8 cellular contexts compared by ENCODE assay signal in the genomic region with DNA sequence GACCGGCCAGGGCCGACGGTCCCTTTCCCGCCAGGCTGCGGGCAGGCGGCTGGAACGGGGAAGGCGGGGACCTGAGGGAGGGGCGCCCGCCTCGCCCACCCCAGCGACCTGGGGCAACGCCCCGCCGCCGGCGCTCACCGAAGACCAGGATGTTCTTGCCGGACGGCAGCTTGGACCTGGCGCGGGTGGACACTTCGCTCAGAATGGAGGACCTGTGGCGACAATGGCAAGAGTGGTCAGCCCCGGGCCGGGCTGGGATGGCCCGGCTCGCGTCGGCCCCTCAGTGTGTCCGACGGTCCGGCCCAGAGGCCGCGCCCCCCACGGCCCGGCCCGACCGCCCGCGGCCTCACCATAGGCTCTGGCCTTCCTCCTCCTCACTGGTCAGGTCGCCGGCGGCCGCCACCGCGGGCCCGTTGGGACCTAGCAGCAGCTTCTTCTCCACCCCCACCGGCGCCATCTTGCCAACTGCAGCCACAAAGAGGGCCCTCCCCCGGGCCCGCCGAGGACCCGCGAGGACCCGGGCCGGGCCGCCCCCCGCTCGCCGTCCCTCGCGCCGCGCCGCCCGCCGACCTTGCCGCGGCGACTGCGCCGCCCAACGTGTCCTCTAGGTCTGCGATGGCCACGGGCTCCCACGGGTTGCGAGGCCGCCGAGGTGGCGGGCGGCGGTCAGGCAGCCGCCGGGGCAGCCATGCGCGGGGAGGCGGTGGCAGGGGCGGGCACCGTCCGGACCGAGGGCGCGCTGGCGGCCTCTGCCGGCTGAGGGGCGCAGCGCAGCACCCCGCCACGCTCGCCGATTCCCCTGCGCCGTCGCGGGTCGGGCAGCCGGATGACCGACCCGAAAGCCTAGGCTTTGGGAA. TPM values are rescaled to one million over a fixed set of nuclear protein-coding genes. Genes with fewer than 3 reads are reported as not detected.
DNase-seq lines count a peak whose midpoint lies in the region; ATAC-seq and TF ChIP-seq lines count a peak whose summit lies in the region.

DYNC1LI2 (minus strand) TSS at position 475 of the 857 bp plus-strand sequence; CDS start at position 457, 18 bp downstream.

- peak within 1 kb of the TSS; percentile 99 for H3K27ac ChIP-seq in lung (ENCODE audit: low read depth in 1 of 2, low read length in 1 of 2)

- H3K9me3 ChIP-seq in lung (ENCODE audit: control insufficient read depth in 2 of 2, insufficient read depth in 1 of 2, low read length in 1 of 2): no peaks in the 10 kb centered on the region

- no peak for DNase-seq in BJ (ENCODE audit: low read depth)
- peak; percentile 29 for DNase-seq in NCI-H774 (lab: John Stamatoyannopoulos, UW)
- peak; percentile 50 to 71 for DNase-seq in activated CD8-positive, alpha-beta memory T cell treated with anti-CD3 and anti-CD28 coated beads for 1 hour (ENCODE audit: extremely low read depth in 1 of 2, low read depth in 1 of 2)
- peak; percentile 70 for DNase-seq in effector CD4-positive, alpha-beta T cell
- peak; percentile 76 for DNase-seq in lung (ENCODE audit: low spot score)
- DNase-seq in stimulated activated CD4-positive, alpha-beta T cell treated with anti-CD3 and anti-CD28 coated beads, TNF-alpha, amount 100 ng/mL, for 4 hours (ENCODE audit: low read depth in 3 of 3): peak; percentile 61 to 69 (median 69)

- CTCF ChIA-PET in BJ (lab: Yijun Ruan, JAX): interaction anchor here (0.7 to 3.0 kb wide), 23 partner anchors 11 to 346 kb away, joined by 3 to 41 read pairs (median 4); partner anchors contain the start of gene NAE1

- ATAC-seq in GM19025 (IDR thresholded peaks at IDR 0.05; ENCODE audit: low read depth, unreplicated experiment) (peak; percentile 94), HG03280 (IDR thresholded peaks at IDR 0.05; ENCODE audit: unreplicated experiment) (peak; percentile 92), lung (ENCODE audit: insufficient read depth, low FRiP score) (peak; percentile 92)

- TF ChIP-seq CTCF in BJ (IDR thresholded peaks at IDR 0.05; ENCODE audit: insufficient read depth, low read depth, low read length) (peak; percentile 51), lung (IDR thresholded peaks at IDR 0.05; ENCODE audit: control extremely low read depth, extremely low read depth) (peak; percentile 82)

- H3K4me3 ChIP-seq in BJ (ENCODE audit: low read depth, low read length): peak within 1 kb of the TSS; percentile 98
- peak within 1 kb of the TSS; percentile 91 for H3K4me3 ChIP-seq in lung

- POLR2A ChIA-PET in BJ (lab: Charles Lee): interaction anchor here (0.6 kb wide), 1 partner anchor 150 kb away, joined by 6 read pairs; no protein-coding TSS in a partner anchor

- H3K27me3 ChIP-seq in BJ (ENCODE audit: control insufficient read depth, insufficient read depth, low read length) (no peaks in the 10 kb centered on the region; the same call in 1 of the 2 replicates), lung (ENCODE audit: control insufficient read depth, insufficient read depth) (no peaks in the 10 kb centered on the region)

- 0 to 1% methylated on average over 81 to 110 of the region's 110 CpGs for WGBS in lung, 2 donors

- H3K4me1 ChIP-seq in lung (ENCODE audit: control insufficient read depth in 2 of 2, insufficient read depth in 2 of 2, low read length in 2 of 2): peaks cover 7 to 10% of the 10 kb centered on the region in 2 donors

- H3K36me3 ChIP-seq in BJ (ENCODE audit: control insufficient read depth, insufficient read depth, low read length) (peaks cover 7% of the 10 kb centered on the region), lung (ENCODE audit: control insufficient read depth in 2 of 2, insufficient read depth in 2 of 2, low read length in 2 of 2) (peaks cover 8 to 10% of the 10 kb centered on the region in 2 donors)

RNA-seq across cellular contexts. Expression of gene DYNC1LI2, which starts in this region (rescaled TPM):
- polyA plus RNA-seq in BJ (2011; rRNA removed) (82.0 and 82.8 TPM in 2 replicates), lung (10 to 100 TPM; 40.7 to 48.8 TPM)
- polyA minus RNA-seq in BJ (2011; rRNA and poly(A)+ RNA removed): 34.9 and 42.1 TPM in 2 replicates
- total RNA-seq in lung: 100 to 1,000 TPM; 140 to 147 TPM
